ENCODE assay signal across 27 cellular contexts in the genomic region with DNA sequence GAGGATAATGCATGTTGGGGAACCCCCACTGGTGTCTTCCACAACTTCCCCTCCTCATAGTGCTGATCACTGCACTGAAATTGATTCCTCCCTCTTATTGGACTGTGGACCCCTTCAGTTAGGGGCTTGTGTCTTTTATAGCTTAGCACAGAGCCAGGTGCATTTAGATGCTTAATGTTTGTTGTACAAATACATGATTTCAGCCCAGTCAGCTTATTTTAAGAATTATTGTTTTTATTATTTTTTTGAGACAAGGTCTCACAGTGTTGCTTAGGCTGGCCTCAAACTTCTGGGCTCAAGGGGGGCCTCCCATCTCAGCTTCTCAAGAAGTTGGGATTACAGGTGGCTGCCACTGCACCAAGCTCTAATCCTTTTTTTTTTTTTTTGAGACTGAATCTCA.
"Had no signal": no experiment of that assay in that cellular context is flagged by ENCODE, and none has a peak within 500 bp of the region (broad histone marks: within the 10 kb centered on the region; RNA-seq: fewer than 3 reads in every experiment).

No MANE protein-coding gene starts in this region.

- H3K27ac Mint-ChIP-seq: dendritic cell treated with granulocyte-macrophage colony-stimulating factor and Interleukin-4, amounts not matched to agents 40 ng/mL and 50 ng/mL, for 4 days; effector memory CD8-positive, alpha-beta T cell; endodermal cell; mesothelial cell of epicardium had no signal

- H3K4me3 Mint-ChIP-seq: dendritic cell treated with granulocyte-macrophage colony-stimulating factor and Interleukin-4, amounts not matched to agents 40 ng/mL and 50 ng/mL, for 4 days; effector memory CD8-positive, alpha-beta T cell; endodermal cell; mesothelial cell of epicardium had no signal

- H3K4me1 ChIP-seq: colonic mucosa, gastrocnemius medialis, heart right ventricle, lower lobe of right lung had no signal

- H3K27ac ChIP-seq: colonic mucosa, epithelial cell of prostate, esophagus squamous epithelium, gastrocnemius medialis, heart right ventricle, left lung, lower lobe of right lung had no signal

- ATAC-seq: effector memory CD8-positive, alpha-beta T cell; esophagus mucosa; gastrocnemius medialis; heart right ventricle; left cardiac atrium; left lung; left ventricle myocardium superior; lower lobe of right lung; mucosa of descending colon had no signal

- DNase-seq: colonic mucosa; cortex of kidney; effector CD8-positive, alpha-beta T cell; effector memory CD8-positive, alpha-beta T cell; endodermal cell; erythroblast; esophagus squamous epithelium; foreskin fibroblast; foreskin melanocyte; gastrocnemius medialis; glutamatergic neuron; head of caudate nucleus; heart right ventricle; hippocampal formation; left cardiac atrium; left lung; left ventricle myocardium superior; lower lobe of right lung; mesenchymal stem cell; mucosa of descending colon had no signal

- H3K9me3 ChIP-seq: colonic mucosa, esophagus squamous epithelium, gastrocnemius medialis, heart right ventricle, left lung, lower lobe of right lung, mucosa of descending colon had no signal

- FAIRE-seq: endometrium, islet of Langerhans, keratinocyte had no signal

- H3K4me3 ChIP-seq: colonic mucosa, esophagus squamous epithelium, gastrocnemius medialis, heart right ventricle, left lung, lower lobe of right lung, mucosa of descending colon had no signal

- H3K9me3 Mint-ChIP-seq: dendritic cell treated with granulocyte-macrophage colony-stimulating factor and Interleukin-4, amounts not matched to agents 40 ng/mL and 50 ng/mL, for 4 days; endodermal cell had no signal

- H3K27me3 ChIP-seq: colonic mucosa had no signal

- H3K36me3 ChIP-seq: colonic mucosa, esophagus squamous epithelium, gastrocnemius medialis, left lung, lower lobe of right lung had no signal
